In genomic region chr16:29816694-29817441, GRCh38 we compare ENCODE assay signal across 9 cellular contexts. TPM values are rescaled to one million over a fixed set of nuclear protein-coding genes. Genes with fewer than 3 reads are reported as not detected.
DNase-seq lines count a peak whose midpoint lies in the region; ATAC-seq and TF ChIP-seq lines count a peak whose summit lies in the region.
"Had no signal": no experiment of that assay in that cellular context is flagged by ENCODE, and none has a peak within 500 bp of the region (broad histone marks: within the 10 kb centered on the region; RNA-seq: fewer than 3 reads in every experiment).

No MANE protein-coding gene starts in this region.

- peaks cover 31% of the 10 kb centered on the region for H4K20me1 ChIP-seq in DND-41 (ENCODE audit: insufficient read depth, low read length)

- H3K4me3 Mint-ChIP-seq in stimulated activated naive B cell treated with anti-CD40 and anti-IgM and Interleukin-4, amounts not matched to agents 10 μg/mL and 1 μg/mL and 100 μg/mL, for 72 hours = peak overlapping the region; percentile 89 to 97

- TF ChIP-seq CTCF in DND-41 (IDR thresholded peaks at IDR 0.05; ENCODE audit: borderline replicate concordance, extremely low read depth, low read length, poor library complexity, severe bottlenecking) = peak; percentile 54

- peaks cover 61% of the 10 kb centered on the region for H3K4me1 ChIP-seq in DND-41 (ENCODE audit: insufficient read depth, low read length)

- no peaks in the 10 kb centered on the region for H3K9me3 ChIP-seq in DND-41 (ENCODE audit: insufficient read depth, low read length, severe bottlenecking)

- peak overlapping the region; percentile 94 for H3K4me2 ChIP-seq in DND-41 (ENCODE audit: insufficient read depth, low read length)

- H3K27ac ChIP-seq in DND-41 (ENCODE audit: low read length) = peak overlapping the region; percentile 99

- no peaks in the 10 kb centered on the region for H3K27me3 ChIP-seq in DND-41 (ENCODE audit: insufficient read depth, low read length, poor library complexity)

- peaks cover 40 to 82% of the 10 kb centered on the region in 2 donors for H3K4me1 Mint-ChIP-seq in stimulated activated naive B cell treated with anti-CD40 and anti-IgM and Interleukin-4, amounts not matched to agents 10 μg/mL and 1 μg/mL and 100 μg/mL, for 72 hours

- H3K4me3 ChIP-seq in DND-41 (ENCODE audit: low read depth in 1 of 2, low read length in 2 of 2) = peak overlapping the region; percentile 68 to 79

- DNase-seq in DND-41 = peak; percentile 77
- peak; percentile 63 for DNase-seq in LoVo (ENCODE audit: low spot score)
- DNase-seq in T-helper 22 cell (ENCODE audit: low read depth) = peak; percentile 29
- DNase-seq in cerebellar cortex (ENCODE audit: low spot score) = peak; percentile 52
- peak; percentile 79 for DNase-seq in left lobe of liver (ENCODE audit: low spot score)
- peak; percentile 55 for DNase-seq in stimulated activated naive B cell treated with anti-CD40 and anti-IgM and Interleukin-4, amounts not matched to agents 10 μg/mL and 1 μg/mL and 100 μg/mL, for 72 hours
- DNase-seq in central memory CD4-positive, alpha-beta T cell = no peak

- peak overlapping the region; percentile 94 for H2AFZ ChIP-seq in DND-41 (ENCODE audit: low read depth, low read length)

- H3K9ac ChIP-seq in DND-41 (ENCODE audit: low read depth, low read length) = peak overlapping the region; percentile 95

- H3K27me3 Mint-ChIP-seq in stimulated activated naive B cell treated with anti-CD40 and anti-IgM and Interleukin-4, amounts not matched to agents 10 μg/mL and 1 μg/mL and 100 μg/mL, for 72 hours = peaks cover 0 to 10% of the 10 kb centered on the region in 2 donors

- H3K27ac Mint-ChIP-seq in stimulated activated naive B cell treated with anti-CD40 and anti-IgM and Interleukin-4, amounts not matched to agents 10 μg/mL and 1 μg/mL and 100 μg/mL, for 72 hours = peak overlapping the region; percentile 99

- peaks cover 45% of the 10 kb centered on the region for H3K79me2 ChIP-seq in DND-41 (ENCODE audit: insufficient read depth, low read length)

- peaks cover 29 to 39% of the 10 kb centered on the region in 2 donors for H3K36me3 Mint-ChIP-seq in stimulated activated naive B cell treated with anti-CD40 and anti-IgM and Interleukin-4, amounts not matched to agents 10 μg/mL and 1 μg/mL and 100 μg/mL, for 72 hours

- peak; percentile 53 for ATAC-seq in DND-41 (ENCODE audit: insufficient read depth, low read depth)
- peak; percentile 15 for ATAC-seq in GM21529 (IDR thresholded peaks at IDR 0.05; ENCODE audit: unreplicated experiment)
- peak; percentile 69 for ATAC-seq in left lobe of liver
- ATAC-seq in stimulated activated naive B cell treated with anti-CD40 and anti-IgM and Interleukin-4, amounts not matched to agents 10 μg/mL and 1 μg/mL and 100 μg/mL, for 72 hours (replicated peaks) = peak; percentile 27 to 29

- H3K9me3 Mint-ChIP-seq in stimulated activated naive B cell treated with anti-CD40 and anti-IgM and Interleukin-4, amounts not matched to agents 10 μg/mL and 1 μg/mL and 100 μg/mL, for 72 hours = no peaks in the 10 kb centered on the region

- peaks cover 32% of the 10 kb centered on the region for H3K36me3 ChIP-seq in DND-41 (ENCODE audit: insufficient read depth, low read length)

RNA-seq across cellular contexts. Expression of gene PAGR1, which starts 0.9 kb away (rescaled TPM):
- 11.9 TPM for total RNA-seq in left lobe of liver

RNA-seq across cellular contexts. Expression of gene MVP, which starts 3.4 kb away (rescaled TPM):
- total RNA-seq in left lobe of liver = 44.4 TPM

RNA-seq across cellular contexts. Expression of gene PRRT2, which starts 4.9 kb away (rescaled TPM):
- 0.33 TPM for total RNA-seq in left lobe of liver
- total RNA-seq: dermis microvascular lymphatic vessel endothelial cell had no signal

RNA-seq across cellular contexts. Expression of gene MAZ, which starts 10.5 kb away (rescaled TPM):
- 101 TPM for total RNA-seq in left lobe of liver

RNA-seq across cellular contexts. Expression of gene KIF22, which starts 26.3 kb away (rescaled TPM):
- total RNA-seq in left lobe of liver = 27.2 TPM

Comparison
In these comparisons a context has a peak if more than half of its experiments do, and no peak if none do; other contexts are left out.
1. ATAC-seq: peak in every context shown above with its lines; median percentile 69 in left lobe of liver; 53 in DND-41; 28 in stimulated activated naive B cell treated with anti-CD40 and anti-IgM and Interleukin-4, amounts not matched to agents 10 μg/mL and 1 μg/mL and 100 μg/mL, for 72 hours; 15 in GM21529.